Comparison of ENCODE assay signal across 1 cellular context in genomic region chrX:136880452-136881013, GRCh38.
TF ChIP-seq lines count a peak whose summit lies in the region.

Gene RBMX, minus strand, starts transcription at chrX:136880725. Its CDS starts 1,298 bp downstream, at chrX:136879427.

TF ChIP-seq in HEK293, 187 proteins besides CTCF, POLR2A, EP300 and RAD21 (continued from another document and continues in another):
- TF ChIP-seq ZBTB11 (tag by site-specific recombination; conservative IDR thresholded peaks at IDR 0.05; ENCODE audit: low read depth) (peak; percentile 50; the same call in 1 of the 2 replicates), ZNF16 (tag by site-specific recombination; IDR thresholded peaks at IDR 0.05; ENCODE audit: low read depth) (no peak), ZNF157 (tag by site-specific recombination; IDR thresholded peaks at IDR 0.05) (no peak), PRDM1 (tag by site-specific recombination; IDR thresholded peaks at IDR 0.05) (no peak), ZNF677 (tag by site-specific recombination; IDR thresholded peaks at IDR 0.05) (no peak), ZNF660 (tag by site-specific recombination; IDR thresholded peaks at IDR 0.05) (peak; percentile 56; the same call in 1 of the 2 replicates), GFI1B (tag by site-specific recombination; IDR thresholded peaks at IDR 0.05) (no peak), ZNF280D (tag by site-specific recombination; IDR thresholded peaks at IDR 0.05) (no peak), ZNF629 (tag by site-specific recombination; IDR thresholded peaks at IDR 0.05) (no peak; the same call in 1 of the 2 replicates), GLI4 (tag by site-specific recombination; IDR thresholded peaks at IDR 0.05) (0 out of 2 replicates have a peak, but pooled peaks have one; percentile 40), ZSCAN23 (tag by site-specific recombination; IDR thresholded peaks at IDR 0.05) (no peak), ZNF132 (tag by site-specific recombination; IDR thresholded peaks at IDR 0.05; ENCODE audit: borderline replicate concordance) (no peak), ZNF398 (tag by site-specific recombination; IDR thresholded peaks at IDR 0.05) (no peak), HOXC10 (CRISPR knock-in tag; IDR thresholded peaks at IDR 0.05) (no peak), BCL11A (tag by site-specific recombination; IDR thresholded peaks at IDR 0.05; ENCODE audit: low read depth) (no peak), ZNF530 (tag by site-specific recombination; IDR thresholded peaks at IDR 0.05; ENCODE audit: low read depth) (no peak), ZNF513 (tag by site-specific recombination; IDR thresholded peaks at IDR 0.05) (0 out of 2 replicates have a peak, but pooled peaks have one; percentile 1), PRDM10 (tag by site-specific recombination; IDR thresholded peaks at IDR 0.05) (peak; percentile 87), ZEB2 (tag by site-specific recombination; IDR thresholded peaks at IDR 0.05) (peak; percentile 59), KLF1 (tag by site-specific recombination; IDR thresholded peaks at IDR 0.05) (no peak), ZSCAN5A (tag by site-specific recombination; IDR thresholded peaks at IDR 0.05) (no peak), ZNF433 (tag by site-specific recombination; IDR thresholded peaks at IDR 0.05; ENCODE audit: low read depth) (no peak), ZBTB7A (tag by site-specific recombination; IDR thresholded peaks at IDR 0.05; ENCODE audit: low read depth) (no peak), ZNF843 (tag by site-specific recombination; IDR thresholded peaks at IDR 0.05) (no peak), ZNF148 (tag by site-specific recombination; IDR thresholded peaks at IDR 0.05; ENCODE audit: borderline replicate concordance) (no peak), ZNF292 (tag by site-specific recombination; IDR thresholded peaks at IDR 0.05; ENCODE audit: borderline replicate concordance, low read depth) (no peak), ZNF280C (tag by site-specific recombination; IDR thresholded peaks at IDR 0.05) (no peak), PBX3 (CRISPR knock-in tag; IDR thresholded peaks at IDR 0.05) (peak; percentile 50; the same call in 1 of the 2 replicates), ZNF701 (tag by site-specific recombination; IDR thresholded peaks at IDR 0.05) (no peak)
